In genomic region chrX:36898301-36898700, GRCh38 we compare ENCODE assay signal across 9 cellular contexts.
DNase-seq lines count a peak whose midpoint lies in the region; ATAC-seq and TF ChIP-seq lines count a peak whose summit lies in the region.
"Had no signal": no experiment of that assay in that cellular context is flagged by ENCODE, and none has a peak within 500 bp of the region (broad histone marks: within the 10 kb centered on the region; RNA-seq: fewer than 3 reads in every experiment).

No MANE protein-coding gene starts in this region.

- H3K4me1 Mint-ChIP-seq in T-cell: no peaks in the 10 kb centered on the region

- H3K4me3 Mint-ChIP-seq in T-cell: no peak overlapping the region

- WGBS in adrenal gland, 4 donors: 42 to 62% (median 55%) methylated on average over 2 to 3 of the region's 3 CpGs

- CTCF ChIA-PET in HEK293T (lab: Yijun Ruan, JAX) (no interaction called here), T-cell (lab: Charles Lee) (no interaction called here)

- no peaks in the 10 kb centered on the region for H3K4me1 ChIP-seq in adrenal gland (replicated peaks in 1 of 2)

- in situ Hi-C loops in SK-MEL-5 (cut with HindIII; ENCODE audit: low pct_unique_long_range_greater_than_20kb, low sequenced_read_pairs): no loop called here

- TF ChIP-seq CTCF in GM12865 (IDR thresholded peaks at IDR 0.05; ENCODE audit: insufficient read depth, low read depth, low read length, missing control alignments) (peak; percentile 25), adrenal gland (IDR thresholded peaks at IDR 0.05) (peak in 3 of 6 experiments; percentile 10 to 32 (median 19))

- POLR2A ChIA-PET in HEK293T (lab: Yijun Ruan, JAX) (no interaction called here), T-cell (lab: Charles Lee) (no interaction called here)

- H3K27ac Mint-ChIP-seq in T-cell: no peak overlapping the region

- H3K27me3 Mint-ChIP-seq in T-cell: peaks cover 0 to 3% of the 10 kb centered on the region in 2 donors

- no peaks in the 10 kb centered on the region for H3K9me3 ChIP-seq in MG63
- no peaks in the 10 kb centered on the region for H3K9me3 ChIP-seq in adrenal gland (replicated peaks in 1 of 3)

- DNase-seq in GM12865 (ENCODE audit: low read depth): peak; percentile 0
- DNase-seq in HEK293T (ENCODE audit: extremely low spot score): peak; percentile 20
- peak; percentile 42 for DNase-seq in SK-MEL-5 (ENCODE audit: low read depth, low spot score)
- DNase-seq in lung microvascular endothelial cell (ENCODE audit: low read depth in 2 of 2): peak; percentile 16 to 28
- DNase-seq in MG63: no peak
- DNase-seq in T-cell: no peak
- no peak for DNase-seq in adrenal gland
- DNase-seq in NCI-H1092 (lab: John Stamatoyannopoulos, UW): no peak

- no peak for TF ChIP-seq POLR2A in adrenal gland (IDR thresholded peaks at IDR 0.05)

- no peak for ATAC-seq in T-cell (replicated peaks in 1 of 4)

- H3K36me3 Mint-ChIP-seq in T-cell: no peaks in the 10 kb centered on the region

- H3K27ac ChIP-seq in adrenal gland: no peak overlapping the region
- H3K27ac ChIP-seq: skin epidermis had no signal

- intact Hi-C loops in adrenal gland (cut with DNase I): no loop called here

- H3K9me3 Mint-ChIP-seq in T-cell: peaks cover 0 to 4% (median 0%) of the 10 kb centered on the region in 3 donors

- H3K4me3 ChIP-seq in GM12865 (ENCODE audit: low read depth, low read length): no peak overlapping the region
- H3K4me3 ChIP-seq in MG63: no peak overlapping the region
- H3K4me3 ChIP-seq in adrenal gland: no peak overlapping the region
- H3K4me3 ChIP-seq: skin epidermis had no signal

- H3K36me3 ChIP-seq in MG63 (no peaks in the 10 kb centered on the region), adrenal gland (replicated peaks in 1 of 2) (no peaks in the 10 kb centered on the region)

- H3K27me3 ChIP-seq in MG63: no peaks in the 10 kb centered on the region
- no peaks in the 10 kb centered on the region for H3K27me3 ChIP-seq in adrenal gland

TF ChIP-seq in HEK293T, 16 proteins besides CTCF, POLR2A, EP300 and RAD21:
- TF ChIP-seq CTBP1 (IDR thresholded peaks at IDR 0.05; ENCODE audit: borderline replicate concordance): no peak
- TF ChIP-seq ZNF384 (IDR thresholded peaks at IDR 0.05): no peak
- TF ChIP-seq SP1 (IDR thresholded peaks at IDR 0.05): no peak
- no peak for TF ChIP-seq PKNOX1 (IDR thresholded peaks at IDR 0.05)
- no peak for TF ChIP-seq FOXA1 (IDR thresholded peaks at IDR 0.05)
- TF ChIP-seq SUZ12 (IDR thresholded peaks at IDR 0.05): no peak
- no peak for TF ChIP-seq LEF1 (IDR thresholded peaks at IDR 0.05; ENCODE audit: borderline replicate concordance)
- no peak for TF ChIP-seq BHLHE40 (IDR thresholded peaks at IDR 0.05; ENCODE audit: borderline replicate concordance)
- TF ChIP-seq ARNT (IDR thresholded peaks at IDR 0.05): no peak
- TF ChIP-seq L3MBTL2 (conservative IDR thresholded peaks at IDR 0.05): no peak
- TF ChIP-seq TARDBP (IDR thresholded peaks at IDR 0.05): no peak
- TF ChIP-seq FOXK2 (IDR thresholded peaks at IDR 0.05): no peak
- no peak for TF ChIP-seq NFRKB (IDR thresholded peaks at IDR 0.05)
- TF ChIP-seq ELF4 (IDR thresholded peaks at IDR 0.05): no peak
- TF ChIP-seq HDGF (IDR thresholded peaks at IDR 0.05; ENCODE audit: borderline replicate concordance): no peak
- TF ChIP-seq FOXM1 (IDR thresholded peaks at IDR 0.05; ENCODE audit: borderline replicate concordance): no peak

Comparison
In these comparisons a context has a peak if more than half of its experiments do, and no peak if none do; other contexts are left out.
1. DNase-seq: peak in GM12865 (single experiment), HEK293T (single experiment), SK-MEL-5 (single experiment) and lung microvascular endothelial cell (2 of 2); none in MG63 (single experiment), T-cell (0 of 34), adrenal gland (0 of 7) and NCI-H1092 (single experiment).